In the genomic region with DNA sequence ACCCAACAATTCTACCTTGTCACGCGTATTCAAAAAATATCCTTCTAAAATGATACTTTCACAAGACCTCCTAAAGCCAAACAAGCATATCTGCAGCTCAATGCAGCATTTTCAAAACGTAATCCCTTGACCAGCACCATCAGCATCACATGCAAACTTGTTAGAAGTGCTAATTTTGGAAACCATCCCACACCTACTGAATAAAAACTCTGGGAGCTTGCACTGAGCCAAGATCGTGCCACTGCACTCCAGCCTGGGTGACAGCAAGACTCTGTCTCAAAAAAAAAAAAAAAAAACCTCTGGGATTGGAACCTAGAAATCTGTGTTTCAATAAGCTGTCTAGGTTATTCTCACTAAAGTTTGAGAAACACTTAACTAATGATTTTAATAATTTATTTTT, we compare ENCODE assay signal across 26 cellular contexts.
"Had no signal": no experiment of that assay in that cellular context is flagged by ENCODE, and none has a peak within 500 bp of the region (broad histone marks: within the 10 kb centered on the region; RNA-seq: fewer than 3 reads in every experiment).

No MANE protein-coding gene starts in this region.

- H3K4me1 ChIP-seq: ascending aorta, breast epithelium had no signal

- ATAC-seq: activated CD4-positive, CD25-positive, alpha-beta regulatory T cell treated with anti-CD3 and anti-CD28 coated beads, Interleukin-2, amount 50 U/mL, for 24 hours; activated CD8-positive, alpha-beta T cell treated with anti-CD3 and anti-CD28 coated beads for 36 hours; activated naive CD4-positive, alpha-beta T cell treated with anti-CD3 and anti-CD28 coated beads, Interleukin-2, amount 50 U/mL, for 72 hours; esophagus mucosa; T-helper 17 cell had no signal

- H3K27ac ChIP-seq: ascending aorta, breast epithelium, cardiac muscle cell, coronary artery, WERI-Rb-1 had no signal

- H3K27me3 ChIP-seq: ascending aorta, breast epithelium, cardiac muscle cell, dorsolateral prefrontal cortex had no signal

- H3K36me3 ChIP-seq: ascending aorta, breast epithelium, cardiac muscle cell, WERI-Rb-1 had no signal

- H3K4me3 ChIP-seq: ascending aorta, breast epithelium, cardiac muscle cell, coronary artery, dorsolateral prefrontal cortex had no signal

- DNase-seq: activated B cell treated with CpG ODN at 0.5 μM for 24 hours; activated CD4-positive, alpha-beta T cell treated with anti-CD3 and anti-CD28 coated beads for 48 hours; activated CD4-positive, alpha-beta T cell treated with anti-CD3 and anti-CD28 coated beads, Interleukin-2, amount 50 U/mL, for 1 hour; activated CD4-positive, alpha-beta T cell treated with anti-CD3 and anti-CD28 coated beads, Interleukin-2, amount 50 U/mL, for 48 hours; activated CD8-positive, alpha-beta memory T cell treated with anti-CD3 and anti-CD28 coated beads for 24 hours; activated CD8-positive, alpha-beta T cell treated with anti-CD3 and anti-CD28 coated beads for 36 hours; activated effector memory CD4-positive, alpha-beta T cell treated with anti-CD3 and anti-CD28 coated beads, Interleukin-2, amount 50 U/mL, for 16 hours; activated naive CD4-positive, alpha-beta T cell treated with anti-CD3 and anti-CD28 coated beads, Interleukin-2, amount 10 ng/mL, durations not matched to agents 7 days and 5 days; activated naive CD8-positive, alpha-beta T cell treated with anti-CD3 and anti-CD28 coated beads, Interleukin-2, amount 10 ng/mL, durations not matched to agents 7 days and 5 days; activated T-cell treated with anti-CD3 and anti-CD28 coated beads, Interleukin-2, amount 50 U/mL, for 1 hour; activated T-cell treated with anti-CD3 and anti-CD28 coated beads, Interleukin-2, amount 50 U/mL, for 48 hours; dorsolateral prefrontal cortex; effector memory CD4-positive, alpha-beta T cell; endodermal cell; foreskin fibroblast; T-helper 1 cell; T-helper 17 cell; T1000; WERI-Rb-1 had no signal
